16 cellular contexts compared by ENCODE assay signal in genomic region chr1:178284059-178284458, GRCh38.
A peak's percentile ranks its signal among the peaks of the same experiment; 100 is the strongest.
DNase-seq lines count a peak whose midpoint lies in the region; ATAC-seq and TF ChIP-seq lines count a peak whose summit lies in the region.
"Had no signal": no experiment of that assay in that cellular context is flagged by ENCODE, and none has a peak within 500 bp of the region (broad histone marks: within the 10 kb centered on the region; RNA-seq: fewer than 3 reads in every experiment).

No MANE protein-coding gene starts in this region.

- 0 out of 2 replicates have a peak overlapping the region, but pooled peaks have one; percentile 3 for H2AFZ ChIP-seq in Loucy (ENCODE audit: low read length)

- no peaks in the 10 kb centered on the region for H3K79me2 ChIP-seq in Loucy (ENCODE audit: insufficient read depth, low read length)

- H3K27ac Mint-ChIP-seq in T-cell: no peak overlapping the region
- H3K27ac Mint-ChIP-seq: activated CD4-positive, alpha-beta memory T cell treated with anti-CD3 and anti-CD28 coated beads, Interleukin-2, amount 10 ng/mL, durations not matched to agents 7 days and 5 days; IgD-negative memory B cell; immature natural killer cell; T-helper 2 cell treated with Interferon-gamma antibody and Interleukin-4, amounts not matched to agents 5 μg/mL and 100 μg/mL, for 36 hours had no signal

- H3K27me3 ChIP-seq in Loucy (ENCODE audit: insufficient read depth, low read length, poor library complexity, severe bottlenecking) (no peaks in the 10 kb centered on the region), iPS DF 6.9 (ENCODE audit: control insufficient read depth, insufficient read depth, low read length) (no peaks in the 10 kb centered on the region)

- H3K27me3 Mint-ChIP-seq in T-cell: peaks cover 0 to 2% of the 10 kb centered on the region in 2 donors
- H3K27me3 Mint-ChIP-seq: activated CD4-positive, alpha-beta memory T cell treated with anti-CD3 and anti-CD28 coated beads, Interleukin-2, amount 10 ng/mL, durations not matched to agents 7 days and 5 days had no signal

- CTCF ChIA-PET in T-cell (lab: Charles Lee): no interaction called here

- no peak for TF ChIP-seq CTCF in Loucy (conservative IDR thresholded peaks at IDR 0.05; ENCODE audit: low read length)
- no peak; the same call in 1 of the 2 replicates for TF ChIP-seq CTCF in VCaP (conservative IDR thresholded peaks at IDR 0.05)

- H3K9me3 ChIP-seq in Loucy (ENCODE audit: insufficient read depth, low read depth, low read length): no peaks in the 10 kb centered on the region
- H3K9me3 ChIP-seq in iPS DF 6.9 (ENCODE audit: control insufficient read depth, insufficient read depth, low read length): no peaks in the 10 kb centered on the region

- H3K4me3 ChIP-seq in Loucy (ENCODE audit: low read length, poor library complexity, severe bottlenecking) (no peak overlapping the region), iPS DF 6.9 (ENCODE audit: low read length) (no peak overlapping the region)

- H3K36me3 Mint-ChIP-seq in T-cell: no peaks in the 10 kb centered on the region
- H3K36me3 Mint-ChIP-seq: IgD-negative memory B cell, immature natural killer cell had no signal

- ATAC-seq in T-cell (replicated peaks in 1 of 4): no peak
- no peak for ATAC-seq in HG02798 (IDR thresholded peaks at IDR 0.05; ENCODE audit: poor library complexity, unreplicated experiment)
- ATAC-seq in HG03095 (IDR thresholded peaks at IDR 0.05; ENCODE audit: unreplicated experiment): no peak

- H3K27ac ChIP-seq in VCaP (peak overlapping the region; percentile 37), iPS DF 6.9 (ENCODE audit: low read length) (peak overlapping the region; percentile 30)

- H3K4me2 ChIP-seq in Loucy (ENCODE audit: low read depth, low read length, poor library complexity, severe bottlenecking): no peak overlapping the region

- H3K9ac ChIP-seq in Loucy (ENCODE audit: low read depth, low read length, poor library complexity, severe bottlenecking): no peak overlapping the region

- no peaks in the 10 kb centered on the region for H4K20me1 ChIP-seq in Loucy (ENCODE audit: insufficient read depth, low read length, poor library complexity, severe bottlenecking)

- no peaks in the 10 kb centered on the region for H3K36me3 ChIP-seq in Loucy (ENCODE audit: insufficient read depth, low read length)
- H3K36me3 ChIP-seq in iPS DF 6.9 (ENCODE audit: control insufficient read depth, insufficient read depth, low read length): no peaks in the 10 kb centered on the region

- DNase-seq in CD1c-positive myeloid dendritic cell (ENCODE audit: extremely low spot score) (peak; percentile 71), iPS DF 6.9 (ENCODE audit: low read depth, low spot score) (no peak), occipital lobe (lab: John Stamatoyannopoulos, UW) (no peak), T-cell (no peak)
- DNase-seq: activated CD4-positive, alpha-beta memory T cell treated with anti-CD3 and anti-CD28 coated beads, Interleukin-2, amount 10 ng/mL, durations not matched to agents 7 days and 5 days; activated effector memory CD4-positive, alpha-beta T cell treated with Interleukin-2 at 50 U/mL for 16 hours; AML-193; immature natural killer cell; NCI-H2081 treated with DMSO at 0.1 percent for 48 hours; retina had no signal

- H3K9me3 Mint-ChIP-seq in T-cell: no peaks in the 10 kb centered on the region
- H3K9me3 Mint-ChIP-seq: activated CD4-positive, alpha-beta memory T cell treated with anti-CD3 and anti-CD28 coated beads, Interleukin-2, amount 10 ng/mL, durations not matched to agents 7 days and 5 days; T-helper 2 cell treated with Interferon-gamma antibody and Interleukin-4, amounts not matched to agents 5 μg/mL and 100 μg/mL, for 36 hours had no signal

- no CpG with 5 or more reads among the region's 3 CpGs for WGBS in iPS DF 6.9 (ENCODE audit: insufficient coverage, insufficient read length)

- no peak overlapping the region for H3K4me3 Mint-ChIP-seq in T-cell
- H3K4me3 Mint-ChIP-seq: activated CD4-positive, alpha-beta memory T cell treated with anti-CD3 and anti-CD28 coated beads, Interleukin-2, amount 10 ng/mL, durations not matched to agents 7 days and 5 days; IgD-negative memory B cell; immature natural killer cell; T-helper 2 cell treated with Interferon-gamma antibody and Interleukin-4, amounts not matched to agents 5 μg/mL and 100 μg/mL, for 36 hours had no signal

- no peaks in the 10 kb centered on the region for H3K4me1 Mint-ChIP-seq in T-cell
- H3K4me1 Mint-ChIP-seq: activated CD4-positive, alpha-beta memory T cell treated with anti-CD3 and anti-CD28 coated beads, Interleukin-2, amount 10 ng/mL, durations not matched to agents 7 days and 5 days; IgD-negative memory B cell had no signal

- no peaks in the 10 kb centered on the region for H3F3A ChIP-seq in Loucy (ENCODE audit: low read depth)

- H3K9me2 ChIP-seq in Loucy (replicated peaks; ENCODE audit: low read depth, low read length): no peaks in the 10 kb centered on the region

- H3K4me1 ChIP-seq in Loucy (ENCODE audit: insufficient read depth, low read length, poor library complexity, severe bottlenecking) (no peaks in the 10 kb centered on the region), iPS DF 6.9 (ENCODE audit: control insufficient read depth, insufficient read depth, low read length) (no peaks in the 10 kb centered on the region)

- POLR2A ChIA-PET in T-cell (lab: Charles Lee): no interaction called here
